8 cellular contexts compared by ENCODE assay signal in genomic region chr5:132190161-132190817, GRCh38. TPM values are rescaled to one million over a fixed set of nuclear protein-coding genes. Genes with fewer than 3 reads are reported as not detected.
A peak's percentile ranks its signal among the peaks of the same experiment; 100 is the strongest.
DNase-seq lines count a peak whose midpoint lies in the region; ATAC-seq, FAIRE-seq and TF ChIP-seq lines count a peak whose summit lies in the region.

No MANE protein-coding gene starts in this region.

- no peaks in the 10 kb centered on the region for H3K4me1 Mint-ChIP-seq in effector memory CD8-positive, alpha-beta T cell (ENCODE audit: low read depth in 2 of 2)
- H3K4me1 Mint-ChIP-seq in mesothelial cell of epicardium, result no peaks in the 10 kb centered on the region

- H3K4me3 ChIP-seq in HCT116 (replicated peaks in 1 of 2; ENCODE audit: low read depth in 1 of 2, low read length in 2 of 2), result no peak overlapping the region
- no peak overlapping the region for H3K4me3 ChIP-seq in MM.1S (ENCODE audit: low read length)

- H3K36me3 ChIP-seq in HCT116 (ENCODE audit: control insufficient read depth in 1 of 2, insufficient read depth in 2 of 2, low read length in 2 of 2) (peaks cover 0 to 3% of the 10 kb centered on the region in 2 experiments; a peak in 2 of 4 replicates), MM.1S (replicated peaks; ENCODE audit: insufficient read depth, low read length) (no peaks in the 10 kb centered on the region)

- H3K79me2 ChIP-seq in HCT116 (ENCODE audit: insufficient read depth, low read length), result no peaks in the 10 kb centered on the region
- H3K79me2 ChIP-seq in MM.1S (ENCODE audit: low read length), result no peaks in the 10 kb centered on the region

- H3K27ac ChIP-seq in HCT116 (ENCODE audit: low read depth, low read length), result no peak overlapping the region
- no peak overlapping the region for H3K27ac ChIP-seq in MM.1S (ENCODE audit: low read length)

- H3K27me3 ChIP-seq in HCT116 (ENCODE audit: insufficient read depth, low read length) (no peaks in the 10 kb centered on the region), MM.1S (replicated peaks; ENCODE audit: insufficient read depth, low read length) (no peaks in the 10 kb centered on the region)

- DNase-seq in GM10248 (ENCODE audit: extremely low spot score) (peak; percentile 63), HCT116 (ENCODE audit: low read depth, low spot score) (peak; percentile 51), MM.1S (peak; percentile 81), RPMI8226 (peak; percentile 83), mesothelial cell of epicardium (ENCODE audit: low spot score in 2 of 2, unreplicated experiment in 2 of 2) (no peak)
- DNase-seq in effector memory CD8-positive, alpha-beta T cell, result no peak
- DNase-seq in activated effector memory CD4-positive, alpha-beta T cell treated with anti-CD3 and anti-CD28 coated beads, Interleukin-2, amount 50 U/mL, for 16 hours, result no peak

- TF ChIP-seq POLR2A in HCT116 (IDR thresholded peaks at IDR 0.05; ENCODE audit: borderline replicate concordance, extremely low read depth, insufficient read depth, insufficient read length), result no peak

- TF ChIP-seq CTCF in GM10248 (IDR thresholded peaks at IDR 0.05; ENCODE audit: control extremely low read depth, extremely low read depth, low read depth, missing control alignments) (peak; percentile 52), HCT116 (IDR thresholded peaks at IDR 0.05 in 2 of 3, conservative IDR thresholded peaks at IDR 0.05 in 1 of 3; ENCODE audit: borderline replicate concordance in 1 of 3, insufficient read depth in 1 of 3, low read depth in 2 of 3, low read length in 2 of 3) (peak; percentile 52 to 84 (median 83); a peak in 5 of 6 replicates), MM.1S (IDR thresholded peaks at IDR 0.05; ENCODE audit: low read length) (peak; percentile 81), mesothelial cell of epicardium (IDR thresholded peaks at IDR 0.05; ENCODE audit: unreplicated experiment) (peak; percentile 74)

- H3K9me2 ChIP-seq in HCT116 (ENCODE audit: insufficient read depth) (no peaks in the 10 kb centered on the region), MM.1S (replicated peaks; ENCODE audit: insufficient read depth, low read length) (no peaks in the 10 kb centered on the region)

- H4K20me1 ChIP-seq in HCT116 (ENCODE audit: insufficient read depth) (no peaks in the 10 kb centered on the region), MM.1S (ENCODE audit: insufficient read depth, low read length) (no peaks in the 10 kb centered on the region)

- H3K36me3 Mint-ChIP-seq in effector memory CD8-positive, alpha-beta T cell (ENCODE audit: insufficient read depth), result no peaks in the 10 kb centered on the region
- H3K36me3 Mint-ChIP-seq in mesothelial cell of epicardium, result peaks cover 29% of the 10 kb centered on the region

- no peak overlapping the region for H3K27ac Mint-ChIP-seq in effector memory CD8-positive, alpha-beta T cell
- no peak overlapping the region for H3K27ac Mint-ChIP-seq in mesothelial cell of epicardium

- H3K9me3 ChIP-seq in HCT116 (ENCODE audit: control insufficient read depth in 1 of 2, insufficient read depth in 1 of 2, low read depth in 1 of 2, low read length in 2 of 2), result no peaks in the 10 kb centered on the region
- H3K9me3 ChIP-seq in MM.1S (replicated peaks; ENCODE audit: insufficient read depth, low read length), result no peaks in the 10 kb centered on the region

- H3K27me3 Mint-ChIP-seq in effector memory CD8-positive, alpha-beta T cell, result peaks cover 9 to 23% of the 10 kb centered on the region in 2 donors
- no peaks in the 10 kb centered on the region for H3K27me3 Mint-ChIP-seq in mesothelial cell of epicardium (ENCODE audit: low read depth)

- no peaks in the 10 kb centered on the region for H3F3A ChIP-seq in MM.1S (ENCODE audit: insufficient read depth, low read length)

- H3K9ac ChIP-seq in HCT116 (ENCODE audit: low read length), result no peak overlapping the region
- H3K9ac ChIP-seq in MM.1S (ENCODE audit: low read length), result no peak overlapping the region

- intact Hi-C loops in HCT116 (cut with micrococcal nuclease), result loop anchor here (1.0 kb wide), 1 partner anchor 125 kb away; no protein-coding TSS in a partner anchor

- POLR2A ChIA-PET in GM10248 (lab: Yijun Ruan, JAX), result interaction anchor here (1.0 kb wide), 1 partner anchor 37 kb away, joined by 3 read pairs; the partner anchor contains the start of gene P4HA2
- POLR2A ChIA-PET in HCT116 (lab: Charles Lee), result no interaction called here

- H3K4me2 ChIP-seq in HCT116 (ENCODE audit: low read length), result no peak overlapping the region
- 0 out of 2 replicates have a peak overlapping the region, but pooled peaks have one; percentile 2 for H3K4me2 ChIP-seq in MM.1S (ENCODE audit: low read depth, low read length)

- TF ChIP-seq RAD21 in HCT116 (IDR thresholded peaks at IDR 0.05; ENCODE audit: low read depth), result peak; percentile 64

- no peak overlapping the region for H3K4me3 Mint-ChIP-seq in effector memory CD8-positive, alpha-beta T cell
- no peak overlapping the region for H3K4me3 Mint-ChIP-seq in mesothelial cell of epicardium

- FAIRE-seq in A204.1 (lab: Jason Lieb, UNC), result peak; percentile 89

- no TSS peak for BruUV-seq in HCT116 (replicated peaks; lab: Mats Ljungman, UMichigan)

- H3K4me1 ChIP-seq in HCT116 (ENCODE audit: control insufficient read depth in 1 of 2, insufficient read depth in 2 of 2, low read length in 2 of 2) (no peaks in the 10 kb centered on the region), MM.1S (ENCODE audit: low read length) (peaks cover 7% of the 10 kb centered on the region)

- ATAC-seq in HCT116, result peak; percentile 100
- ATAC-seq in effector memory CD8-positive, alpha-beta T cell (replicated peaks), result peak; percentile 100

- RAD21 ChIA-PET in HCT116 (lab: Charles Lee; ENCODE audit: low non-redundant PET in 1 of 2, low total read pairs in 2 of 2, uncharacterized antibody in 2 of 2, unreplicated experiment in 2 of 2), result no interaction called here

- H3K9me3 Mint-ChIP-seq in effector memory CD8-positive, alpha-beta T cell, result no peaks in the 10 kb centered on the region
- H3K9me3 Mint-ChIP-seq in mesothelial cell of epicardium, result no peaks in the 10 kb centered on the region

- H2AFZ ChIP-seq in HCT116 (ENCODE audit: low read depth, low read length, poor library complexity, severe bottlenecking), result no peak overlapping the region
- no peak overlapping the region for H2AFZ ChIP-seq in MM.1S (ENCODE audit: low read length)

- CTCF ChIA-PET in GM10248 (lab: Yijun Ruan, JAX), result interaction anchor here (0.8 to 4.4 kb wide), 30 partner anchors 10 to 221 kb away, joined by 3 to 40 read pairs (median 4); partner anchors contain the start of gene P4HA2
- CTCF ChIA-PET in HCT116 (lab: Charles Lee), result interaction anchor here (0.5 to 1.9 kb wide), 9 partner anchors 10 to 127 kb away, joined by 3 to 10 read pairs (median 5); no protein-coding TSS in a partner anchor

TF ChIP-seq in HCT116, 20 proteins besides CTCF, POLR2A, EP300 and RAD21:
- TF ChIP-seq EZH2 (IDR thresholded peaks at IDR 0.05) (no peak), ZBTB33 (IDR thresholded peaks at IDR 0.05; ENCODE audit: extremely low read depth, insufficient replicate concordance, low read length) (no peak), YY1 (IDR thresholded peaks at IDR 0.05; ENCODE audit: extremely low read depth, insufficient replicate concordance, low read depth, low read length) (peak; percentile 59), SP1 (IDR thresholded peaks at IDR 0.05; ENCODE audit: low read depth) (peak; percentile 39; the same call in 1 of the 2 replicates), EGR1 (IDR thresholded peaks at IDR 0.05; ENCODE audit: low read depth) (no peak), CBX3 (IDR thresholded peaks at IDR 0.05; ENCODE audit: low read depth) (no peak), ELF1 (IDR thresholded peaks at IDR 0.05; ENCODE audit: borderline replicate concordance, low read depth) (peak; percentile 61), FOSL1 (IDR thresholded peaks at IDR 0.05; ENCODE audit: low read depth) (no peak), ZNF274 (IDR thresholded peaks at IDR 0.05; ENCODE audit: low read depth, low read length) (no peak)

RNA-seq across cellular contexts. Expression of gene P4HA2, which starts 37.4 kb away (rescaled TPM):
- total RNA-seq in HCT116 (2021; ENCODE audit: unreplicated experiment) (29.0 TPM), mesothelial cell of epicardium (66.3 to 68.7 TPM (median 66.9 TPM) in 3 replicates)
- 60.4 and 81.2 TPM in 2 replicates for polyA plus RNA-seq in HCT116 (2012)

Comparison
In these comparisons a context has a peak if more than half of its experiments do, and no peak if none do; other contexts are left out.
1. DNase-seq: peak in GM10248 (single experiment), HCT116 (single experiment), MM.1S (single experiment) and RPMI8226 (single experiment); none in effector memory CD8-positive, alpha-beta T cell (0 of 3), mesothelial cell of epicardium (0 of 2) and activated effector memory CD4-positive, alpha-beta T cell treated with anti-CD3 and anti-CD28 coated beads, Interleukin-2, amount 50 U/mL, for 16 hours (single experiment).
2. Peak in every context shown above with its lines, with median percentiles within 50 percentile points of each other: CTCF ChIP-seq.